Comparison of ENCODE assay signal across 8 cellular contexts in genomic region chr5:10233505-10233904, GRCh38. TPM values are rescaled to one million over a fixed set of nuclear protein-coding genes. Genes with fewer than 3 reads are reported as not detected.
A peak's percentile ranks its signal among the peaks of the same experiment; 100 is the strongest.
DNase-seq lines count a peak whose midpoint lies in the region; ATAC-seq, FAIRE-seq and TF ChIP-seq lines count a peak whose summit lies in the region.

No MANE protein-coding gene starts in this region.

- no peak overlapping the region for H3K4me3 ChIP-seq in HepG2 (replicated peaks in 1 of 3; ENCODE audit: insufficient read depth in 1 of 3, low read depth in 2 of 3, low read length in 3 of 3)
- no peak overlapping the region for H3K4me3 ChIP-seq in right lobe of liver

- no peak overlapping the region for H3K4me2 ChIP-seq in HepG2 (ENCODE audit: low read depth, low read length)

- H3K9me3 ChIP-seq in HepG2 (ENCODE audit: low read length) = no peaks in the 10 kb centered on the region
- no peaks in the 10 kb centered on the region for H3K9me3 ChIP-seq in right lobe of liver

- intact Hi-C loops in HepG2 (cut with micrococcal nuclease; ENCODE audit: unreplicated experiment) = loop anchor here (1.0 to 5.0 kb wide), 2 partner anchors 93 to 381 kb away; no protein-coding TSS in a partner anchor
- intact Hi-C loops in right lobe of liver (cut with DNase I) = no loop called here
- intact Hi-C loops in left ventricle myocardium superior (cut with micrococcal nuclease) = no loop called here

- no TSS peak for BruUV-seq in HepG2 (replicated peaks; lab: Mats Ljungman, UMichigan)

- no peak overlapping the region for H2AFZ ChIP-seq in HepG2 (ENCODE audit: low read length)

- WGBS in HepG2 (ENCODE audit: low lambda C conversion rate) = 65% methylated on average over 7 of the region's 7 CpGs
- WGBS in right lobe of liver (ENCODE audit: insufficient coverage, low coverage, low lambda C conversion rate, missing lambda C conversion rate) = 65% methylated on average over 7 of the region's 7 CpGs

- POLR2A ChIA-PET in HepG2 (lab: Yijun Ruan, JAX) = no interaction called here

- peak; percentile 62 for TF ChIP-seq CTCF in HepG2 (CRISPR knock-in tag; IDR thresholded peaks at IDR 0.05)
- peak in 1 of 4 donors; percentile 15 for TF ChIP-seq CTCF in right lobe of liver (IDR thresholded peaks at IDR 0.05)

- H3K4me1 ChIP-seq in HepG2 (ENCODE audit: insufficient read depth, low read length) (no peaks in the 10 kb centered on the region), right lobe of liver (no peaks in the 10 kb centered on the region)

- CTCF ChIA-PET in HepG2 (lab: Yijun Ruan, JAX; ENCODE audit: low intra/inter-chr PET ratio, low total read pairs) = interaction anchor here (0.8 kb wide), 1 partner anchor 93 kb away, joined by 3 read pairs; no protein-coding TSS in a partner anchor

- H3K9ac ChIP-seq in HepG2 (ENCODE audit: insufficient read depth, low read depth, low read length) = no peak overlapping the region

- H3K36me3 ChIP-seq in HepG2 (replicated peaks in 1 of 2; ENCODE audit: control insufficient read depth in 1 of 2, insufficient read depth in 2 of 2, low read length in 2 of 2) = peaks cover 0 to 13% of the 10 kb centered on the region in 2 experiments; a peak in 1 of 5 replicates
- H3K36me3 ChIP-seq in right lobe of liver = peaks cover 0 to 36% (median 1%) of the 10 kb centered on the region in 4 donors

- in situ Hi-C loops in HepG2 (cut with HindIII; ENCODE audit: extremely low pct_ligation_motif_present, low pct_unique_long_range_greater_than_20kb) = loop anchor here (5.0 kb wide), 1 partner anchor 91 kb away; no protein-coding TSS in a partner anchor

- ATAC-seq in HepG2 = peak; percentile 84
- ATAC-seq in right lobe of liver = no peak
- ATAC-seq in GM19395 (IDR thresholded peaks at IDR 0.05; ENCODE audit: unreplicated experiment) = no peak
- no peak for ATAC-seq in left ventricle myocardium superior

- H3K27ac ChIP-seq in HepG2 (ENCODE audit: extremely low read length, insufficient read depth, low read length) (no peak overlapping the region), right lobe of liver (no peak overlapping the region)

- no peaks in the 10 kb centered on the region for H3K79me2 ChIP-seq in HepG2 (ENCODE audit: insufficient read depth, low read length)

- FAIRE-seq in HepG2 (lab: Jason Lieb, UNC) = no peak

- TF ChIP-seq POLR2A in HepG2 (IDR thresholded peaks at IDR 0.05; ENCODE audit: insufficient read depth in 1 of 2, low read depth in 2 of 2, low read length in 2 of 2) (no peak), right lobe of liver (IDR thresholded peaks at IDR 0.05) (no peak)

- no peak for TF ChIP-seq EP300 in HepG2 (IDR thresholded peaks at IDR 0.05; ENCODE audit: low read depth in 2 of 2, low read length in 2 of 2)
- TF ChIP-seq EP300 in HepG2 (CRISPR knock-in tag; IDR thresholded peaks at IDR 0.05; ENCODE audit: borderline replicate concordance) = no peak

- DNase-seq in HepG2 (ENCODE audit: low spot score) = peak; percentile 37
- DNase-seq in right lobe of liver = no peak
- peak; percentile 34 for DNase-seq in SK-N-DZ (ENCODE audit: low spot score)
- DNase-seq in hepatic stellate cell (ENCODE audit: low spot score) = peak; percentile 71
- DNase-seq in left ventricle myocardium superior = no peak
- no peak for DNase-seq in T-helper 1 cell
- no peak for DNase-seq in UCSD-AML1 (lab: John Stamatoyannopoulos, UW; ENCODE audit: unreplicated experiment)

- no peaks in the 10 kb centered on the region for H4K20me1 ChIP-seq in HepG2 (ENCODE audit: insufficient read depth, low read length)

- H3K27me3 ChIP-seq in HepG2 (ENCODE audit: control insufficient read depth in 1 of 2, insufficient read depth in 2 of 2, low read length in 2 of 2) (no peaks in the 10 kb centered on the region), right lobe of liver (no peaks in the 10 kb centered on the region)

- TF ChIP-seq RAD21 in HepG2 (CRISPR knock-in tag; IDR thresholded peaks at IDR 0.05) = 0 out of 2 replicates have a peak, but pooled peaks have one; percentile 35

TF ChIP-seq in HepG2, 621 proteins besides CTCF, POLR2A, EP300 and RAD21 (continues in another document):
- TF ChIP-seq, protein P1, sequence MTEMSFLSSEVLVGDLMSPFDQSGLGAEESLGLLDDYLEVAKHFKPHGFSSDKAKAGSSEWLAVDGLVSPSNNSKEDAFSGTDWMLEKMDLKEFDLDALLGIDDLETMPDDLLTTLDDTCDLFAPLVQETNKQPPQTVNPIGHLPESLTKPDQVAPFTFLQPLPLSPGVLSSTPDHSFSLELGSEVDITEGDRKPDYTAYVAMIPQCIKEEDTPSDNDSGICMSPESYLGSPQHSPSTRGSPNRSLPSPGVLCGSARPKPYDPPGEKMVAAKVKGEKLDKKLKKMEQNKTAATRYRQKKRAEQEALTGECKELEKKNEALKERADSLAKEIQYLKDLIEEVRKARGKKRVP (CRISPR knock-in tag; IDR thresholded peaks at IDR 0.05) = peak in 1 of 2 experiments; percentile 90; a peak in 2 of 4 replicates
- TF ChIP-seq ZNF781 (CRISPR knock-in tag; IDR thresholded peaks at IDR 0.05; ENCODE audit: borderline replicate concordance, not compliant biosample characterization) (no peak), MED8 (CRISPR knock-in tag; IDR thresholded peaks at IDR 0.05; ENCODE audit: insufficient replicate concordance) (no peak), STAG1 (CRISPR knock-in tag; IDR thresholded peaks at IDR 0.05) (peak; percentile 67), REXO4 (CRISPR knock-in tag; IDR thresholded peaks at IDR 0.05; ENCODE audit: borderline replicate concordance) (no peak)

RNA-seq across cellular contexts. Expression of gene ATPSCKMT, which starts 16.2 kb away (rescaled TPM):
- 12.1 and 15.0 TPM in 2 replicates for total RNA-seq in HepG2 (2016; rRNA removed; fragmentation: Illumina TruSeq; extraction: Trizol)
- total RNA-seq in HepG2 (2016; cell fraction: cytosol; rRNA removed; fragmentation: Illumina TruSeq; extraction: Trizol; ENCODE audit: low read depth) = 4.0 and 4.9 TPM in 2 replicates
- total RNA-seq in HepG2 (2016; cell fraction: insoluble cytoplasmic fraction; rRNA removed; fragmentation: Illumina TruSeq; extraction: Trizol) = 13.6 and 19.6 TPM in 2 replicates
- total RNA-seq in HepG2 (2016; cell fraction: membrane; rRNA removed; fragmentation: Illumina TruSeq; extraction: Trizol) = 4.1 and 5.4 TPM in 2 replicates
- 16.6 and 21.5 TPM in 2 replicates for total RNA-seq in HepG2 (2016; cell fraction: nucleus; rRNA removed; fragmentation: Illumina TruSeq; extraction: Trizol)
- polyA plus RNA-seq in HepG2 (2011; rRNA removed) = 3.7 and 5.7 TPM in 2 replicates
- polyA plus RNA-seq in HepG2 (2011; cell fraction: cytosol; rRNA removed) = 5.1 and 9.0 TPM in 2 replicates
- 3.9 and 7.9 TPM in 2 replicates for polyA plus RNA-seq in HepG2 (2011; cell fraction: nucleus; rRNA removed)
- 4.2 and 4.3 TPM in 2 replicates for polyA plus RNA-seq in HepG2 (2012)
- polyA plus RNA-seq in HepG2 (2016; cell fraction: cytosol; fragmentation: Illumina TruSeq; extraction: Trizol; ENCODE audit: low read depth) = 1.1 and 1.9 TPM in 2 replicates
- polyA plus RNA-seq in HepG2 (2016; cell fraction: insoluble cytoplasmic fraction; fragmentation: Illumina TruSeq; extraction: Trizol; ENCODE audit: low read depth) = 10.6 and 12.7 TPM in 2 replicates
- 2.4 and 2.7 TPM in 2 replicates for polyA plus RNA-seq in HepG2 (2016; cell fraction: membrane; fragmentation: Illumina TruSeq; extraction: Trizol; ENCODE audit: low read depth)
- polyA plus RNA-seq in HepG2 (2016; cell fraction: nucleus; fragmentation: Illumina TruSeq; extraction: Trizol; ENCODE audit: insufficient read depth, low read depth) = 16.2 and 20.4 TPM in 2 replicates
- polyA minus RNA-seq in HepG2 (2011; rRNA and poly(A)+ RNA removed; ENCODE audit: low replicate concordance) = 5.1 and 23.0 TPM in 2 replicates
- 2.2 and 4.3 TPM in 2 replicates for polyA minus RNA-seq in HepG2 (2011; cell fraction: cytosol; rRNA and poly(A)+ RNA removed)
- 17.3 and 18.8 TPM in 2 replicates for polyA minus RNA-seq in HepG2 (2011; cell fraction: nucleus; rRNA and poly(A)+ RNA removed)
- total RNA-seq in right lobe of liver = 10 to 100 TPM in 5 of 6 experiments, 1 to 10 TPM in 1; 7.5 to 16.0 (median 14.1) TPM
- 38.4 and 40.3 TPM in 2 replicates for polyA plus RNA-seq in SK-N-DZ (2014; cell fraction: cytosol; rRNA removed)
- polyA plus RNA-seq in SK-N-DZ (2014; cell fraction: nucleus; rRNA removed) = 24.7 and 26.5 TPM in 2 replicates
- 19.6 TPM for total RNA-seq in left ventricle myocardium superior

RNA-seq across cellular contexts. Expression of gene CCT5, which starts 16.6 kb away (rescaled TPM):
- total RNA-seq in HepG2 (2016; rRNA removed; fragmentation: Illumina TruSeq; extraction: Trizol) = 708 and 1,053 TPM in 2 replicates
- total RNA-seq in HepG2 (2016; cell fraction: cytosol; rRNA removed; fragmentation: Illumina TruSeq; extraction: Trizol; ENCODE audit: low read depth) = 114 and 133 TPM in 2 replicates
- total RNA-seq in HepG2 (2016; cell fraction: insoluble cytoplasmic fraction; rRNA removed; fragmentation: Illumina TruSeq; extraction: Trizol) = 720 and 1,097 TPM in 2 replicates
- total RNA-seq in HepG2 (2016; cell fraction: membrane; rRNA removed; fragmentation: Illumina TruSeq; extraction: Trizol) = 191 and 222 TPM in 2 replicates
- total RNA-seq in HepG2 (2016; cell fraction: nucleus; rRNA removed; fragmentation: Illumina TruSeq; extraction: Trizol) = 268 and 275 TPM in 2 replicates
- 294 and 319 TPM in 2 replicates for polyA plus RNA-seq in HepG2 (2011; rRNA removed)
- 302 and 393 TPM in 2 replicates for polyA plus RNA-seq in HepG2 (2011; cell fraction: cytosol; rRNA removed)
- 114 and 130 TPM in 2 replicates for polyA plus RNA-seq in HepG2 (2011; cell fraction: nucleus; rRNA removed)
- polyA plus RNA-seq in HepG2 (2012) = 339 and 386 TPM in 2 replicates
- polyA plus RNA-seq in HepG2 (2016; cell fraction: cytosol; fragmentation: Illumina TruSeq; extraction: Trizol; ENCODE audit: low read depth) = 82.0 and 88.3 TPM in 2 replicates
- polyA plus RNA-seq in HepG2 (2016; cell fraction: insoluble cytoplasmic fraction; fragmentation: Illumina TruSeq; extraction: Trizol; ENCODE audit: low read depth) = 785 and 829 TPM in 2 replicates
- polyA plus RNA-seq in HepG2 (2016; cell fraction: membrane; fragmentation: Illumina TruSeq; extraction: Trizol; ENCODE audit: low read depth) = 96.5 and 109 TPM in 2 replicates
- polyA plus RNA-seq in HepG2 (2016; cell fraction: nucleus; fragmentation: Illumina TruSeq; extraction: Trizol; ENCODE audit: insufficient read depth, low read depth) = 284 and 310 TPM in 2 replicates
- 354 and 1,739 TPM in 2 replicates for polyA minus RNA-seq in HepG2 (2011; rRNA and poly(A)+ RNA removed; ENCODE audit: low replicate concordance)
- polyA minus RNA-seq in HepG2 (2011; cell fraction: cytosol; rRNA and poly(A)+ RNA removed) = 264 and 280 TPM in 2 replicates
- polyA minus RNA-seq in HepG2 (2011; cell fraction: nucleus; rRNA and poly(A)+ RNA removed) = 179 and 238 TPM in 2 replicates
- total RNA-seq in right lobe of liver = 100 to 1,000 TPM in 2 of 6 experiments, 10 to 100 TPM in 4; 39.7 to 124 (median 74.8) TPM
- 610 and 847 TPM in 2 replicates for polyA plus RNA-seq in SK-N-DZ (2014; cell fraction: cytosol; rRNA removed)
- 349 and 654 TPM in 2 replicates for polyA plus RNA-seq in SK-N-DZ (2014; cell fraction: nucleus; rRNA removed)
- total RNA-seq in left ventricle myocardium superior = 95.8 TPM

Comparison
In these comparisons a context has a peak if more than half of its experiments do, and no peak if none do; other contexts are left out.
1. DNase-seq: peak in HepG2 (single experiment), SK-N-DZ (single experiment) and hepatic stellate cell (single experiment); none in right lobe of liver (0 of 3), left ventricle myocardium superior (single experiment), T-helper 1 cell (0 of 5) and UCSD-AML1 (single experiment).